ENCODE assay signal across 20 cellular contexts in genomic region chr11:12524865-12525264, GRCh38.
DNase-seq lines count a peak whose midpoint lies in the region; ATAC-seq, FAIRE-seq and TF ChIP-seq lines count a peak whose summit lies in the region.
"Had no signal": no experiment of that assay in that cellular context is flagged by ENCODE, and none has a peak within 500 bp of the region (broad histone marks: within the 10 kb centered on the region; RNA-seq: fewer than 3 reads in every experiment).

No MANE protein-coding gene starts in this region.

- no peak for TF ChIP-seq POLR2A in H1 (IDR thresholded peaks at IDR 0.05; ENCODE audit: control extremely low read depth in 1 of 2, low read depth in 2 of 2, low read length in 2 of 2)

- TF ChIP-seq CTCF in H1 (IDR thresholded peaks at IDR 0.05; ENCODE audit: control extremely low read depth in 1 of 3, insufficient read depth in 1 of 3, low read depth in 1 of 3, low read length in 3 of 3) (no peak), mucosa of descending colon (IDR thresholded peaks at IDR 0.05) (no peak), smooth muscle cell (IDR thresholded peaks at IDR 0.05; ENCODE audit: borderline replicate concordance, insufficient read depth, poor library complexity, severe bottlenecking) (no peak), osteoblast (IDR thresholded peaks at IDR 0.05; ENCODE audit: extremely low read depth, low read depth, low read length) (no peak)

- no peak overlapping the region for H3K14ac ChIP-seq in H1 (ENCODE audit: insufficient read length)

- H3K27me3 ChIP-seq in H1 (replicated peaks in 1 of 4; ENCODE audit: control insufficient read depth in 3 of 4, extremely low read depth in 1 of 4, insufficient read depth in 3 of 4, low read length in 3 of 4) (no peaks in the 10 kb centered on the region), smooth muscle cell (ENCODE audit: low read depth) (no peaks in the 10 kb centered on the region), osteoblast (ENCODE audit: insufficient read depth, low read length) (no peaks in the 10 kb centered on the region)

- ATAC-seq in left cardiac atrium (peak in 1 of 2 donors; percentile 60), mucosa of descending colon (peak; percentile 21), GM21515 (IDR thresholded peaks at IDR 0.05; ENCODE audit: unreplicated experiment) (no peak)

- H3K27ac ChIP-seq in H1 (ENCODE audit: low read depth, low read length): no peak overlapping the region
- peak overlapping the region; percentile 2 for H3K27ac ChIP-seq in smooth muscle cell (ENCODE audit: low read depth)
- no peak overlapping the region for H3K27ac ChIP-seq in osteoblast (ENCODE audit: low read depth, low read length)
- H3K27ac ChIP-seq: HL-60, RWPE1 had no signal

- H3K56ac ChIP-seq in H1 (replicated peaks; ENCODE audit: insufficient read length, low read depth, low read length): no peak overlapping the region

- no peak overlapping the region for H3K18ac ChIP-seq in H1 (ENCODE audit: extremely low read depth, low read length)

- no peak for TF ChIP-seq RAD21 in H1 (IDR thresholded peaks at IDR 0.05 in 1 of 2, conservative IDR thresholded peaks at IDR 0.05 in 1 of 2; ENCODE audit: low read depth in 2 of 2, low read length in 2 of 2)

- H3K36me3 ChIP-seq in H1 (ENCODE audit: control insufficient read depth in 2 of 4, insufficient read depth in 4 of 4, low read length in 3 of 4): no peaks in the 10 kb centered on the region
- no peaks in the 10 kb centered on the region for H3K36me3 ChIP-seq in mucosa of descending colon (ENCODE audit: low read depth)
- peaks cover 11% of the 10 kb centered on the region for H3K36me3 ChIP-seq in smooth muscle cell (ENCODE audit: low read depth)
- peaks cover 33% of the 10 kb centered on the region for H3K36me3 ChIP-seq in osteoblast (ENCODE audit: insufficient read depth, low read length)
- H3K36me3 ChIP-seq: HAP-1 had no signal

- DNase-seq in H1 (ENCODE audit: low read depth in 1 of 2, low spot score in 2 of 2) (no peak), left cardiac atrium (peak; percentile 34), mucosa of descending colon (no peak), smooth muscle cell (lab: John Stamatoyannopoulos, UW; ENCODE audit: unreplicated experiment) (no peak), KBM-7 (no peak), osteoblast (ENCODE audit: insufficient read length, low spot score, missing footprints) (no peak)
- DNase-seq: ACHN, AML-193, COR-L47, DMS153, EL, NCI-H1417 treated with DMSO at 0.1 percent for 48 hours, NCI-H1930, NCI-H2171, NCI-H774 had no signal

- CTCF ChIA-PET in H1 (lab: Charles Lee; ENCODE audit: partially characterized antibody): interaction anchor here (2.2 kb wide), 1 partner anchor 8 kb away, joined by 6 read pairs; no protein-coding TSS in a partner anchor

- no peaks in the 10 kb centered on the region for H4K20me1 ChIP-seq in H1 (replicated peaks in 1 of 2; ENCODE audit: control insufficient read depth in 1 of 2, insufficient read depth in 2 of 2, low read length in 2 of 2)
- H4K20me1 ChIP-seq in smooth muscle cell (ENCODE audit: low read depth): no peaks in the 10 kb centered on the region
- H4K20me1 ChIP-seq in osteoblast (ENCODE audit: insufficient read depth, low read length): no peaks in the 10 kb centered on the region

- H3K79me1 ChIP-seq in H1 (ENCODE audit: low read depth, low read length): no peaks in the 10 kb centered on the region

- FAIRE-seq in H1 (lab: Jason Lieb, UNC): no peak
- FAIRE-seq: HTR-8/SVneo had no signal

- no peak for TF ChIP-seq EP300 in H1 (IDR thresholded peaks at IDR 0.05; ENCODE audit: borderline replicate concordance in 1 of 2, low read depth in 2 of 2, low read length in 2 of 2)

- no peak overlapping the region for H3K4me3 ChIP-seq in H1 (ENCODE audit: extremely low read depth in 1 of 4, insufficient read depth in 2 of 4, low read depth in 3 of 4, low read length in 4 of 4)
- H3K4me3 ChIP-seq in mucosa of descending colon: no peak overlapping the region
- H3K4me3 ChIP-seq in smooth muscle cell: no peak overlapping the region
- H3K4me3 ChIP-seq in osteoblast (ENCODE audit: insufficient read depth, low read length): no peak overlapping the region
- H3K4me3 ChIP-seq: HAP-1 had no signal

- no peak overlapping the region for H2BK120ac ChIP-seq in H1 (replicated peaks; ENCODE audit: low read depth, low read length)

- POLR2A ChIA-PET in H1 (lab: Charles Lee; ENCODE audit: partially characterized antibody): no interaction called here

- 77% methylated on average over 5 of the region's 5 CpGs; no CpG with 5 or more reads in 1 of the 2 experiments for WGBS in H1 (ENCODE audit: extremely low coverage in 1 of 2, insufficient coverage in 1 of 2, insufficient read length in 1 of 2, insufficient replicate concordance in 2 of 2, low coverage in 1 of 2, low lambda C conversion rate in 2 of 2, missing lambda C conversion rate in 1 of 2), 2 experiments
- 99% methylated on average over 5 of the region's 5 CpGs for WGBS in smooth muscle cell (ENCODE audit: low lambda C conversion rate)

- no peak overlapping the region for H2BK5ac ChIP-seq in H1 (ENCODE audit: low read depth, low read length)

- H4K8ac ChIP-seq in H1 (ENCODE audit: extremely low read depth, insufficient read depth, low read length): no peak overlapping the region

- H2BK20ac ChIP-seq in H1 (ENCODE audit: low read length): no peak overlapping the region

- H4K91ac ChIP-seq in H1 (replicated peaks; ENCODE audit: insufficient read length, low read length): no peak overlapping the region

- H3F3A ChIP-seq in smooth muscle cell (ENCODE audit: low read depth): peaks cover 42% of the 10 kb centered on the region

- H2AK5ac ChIP-seq in H1 (ENCODE audit: low read depth, low read length): no peak overlapping the region

- no peaks in the 10 kb centered on the region for H3K23me2 ChIP-seq in H1 (ENCODE audit: low read depth, low read length)

- H3K4me2 ChIP-seq in H1 (ENCODE audit: insufficient read depth in 1 of 2, low read depth in 2 of 2, low read length in 2 of 2) (no peak overlapping the region), smooth muscle cell (no peak overlapping the region), osteoblast (ENCODE audit: insufficient read depth, low read length) (no peak overlapping the region)

- H3K23ac ChIP-seq in H1 (ENCODE audit: insufficient read length): no peak overlapping the region

- H4K5ac ChIP-seq in H1 (ENCODE audit: insufficient read length, low read depth, low read length): no peak overlapping the region

- H3K4me1 ChIP-seq in H1 (replicated peaks in 1 of 4; ENCODE audit: control insufficient read depth in 3 of 4, insufficient read depth in 4 of 4, low read length in 3 of 4): no peaks in the 10 kb centered on the region
- H3K4me1 ChIP-seq in mucosa of descending colon (ENCODE audit: low read depth): no peaks in the 10 kb centered on the region
- H3K4me1 ChIP-seq in smooth muscle cell (ENCODE audit: low read depth): peaks cover 12% of the 10 kb centered on the region
- peaks cover 27% of the 10 kb centered on the region for H3K4me1 ChIP-seq in osteoblast (ENCODE audit: insufficient read depth, low read length)
- H3K4me1 ChIP-seq: HAP-1 had no signal

- no peak overlapping the region for H2AFZ ChIP-seq in H1 (ENCODE audit: low read length)
- no peak overlapping the region for H2AFZ ChIP-seq in smooth muscle cell (ENCODE audit: low read depth)
- H2AFZ ChIP-seq in osteoblast (ENCODE audit: low read length): no peak overlapping the region

- H3K79me2 ChIP-seq in H1 (ENCODE audit: control insufficient read depth in 1 of 2, insufficient read depth in 2 of 2, low read length in 2 of 2) (no peaks in the 10 kb centered on the region), smooth muscle cell (ENCODE audit: low read depth) (no peaks in the 10 kb centered on the region), osteoblast (ENCODE audit: insufficient read depth, low read length) (no peaks in the 10 kb centered on the region)

- H2BK12ac ChIP-seq in H1 (ENCODE audit: low read depth, low read length): no peak overlapping the region

- H3K9ac ChIP-seq in H1 (replicated peaks in 1 of 4; ENCODE audit: extremely low read depth in 1 of 4, low read depth in 3 of 4, low read length in 3 of 4) (no peak overlapping the region), smooth muscle cell (ENCODE audit: low read depth) (no peak overlapping the region)

- in situ Hi-C loops in KBM-7 (cut with MboI; ENCODE audit: low pct_unique_long_range_greater_than_20kb, low sequenced_read_pairs): no loop called here

- H3K4ac ChIP-seq in H1 (replicated peaks; ENCODE audit: insufficient read length, low read depth, low read length): no peak overlapping the region

- H3K9me3 ChIP-seq in H1 (ENCODE audit: insufficient read depth in 2 of 2, low read depth in 1 of 2, low read length in 1 of 2): no peaks in the 10 kb centered on the region
- H3K9me3 ChIP-seq in mucosa of descending colon: no peaks in the 10 kb centered on the region
- no peaks in the 10 kb centered on the region for H3K9me3 ChIP-seq in smooth muscle cell (replicated peaks; ENCODE audit: low read depth)
- no peaks in the 10 kb centered on the region for H3K9me3 ChIP-seq in osteoblast (ENCODE audit: low read depth, low read length)
- H3K9me3 ChIP-seq: HAP-1 had no signal

- H2BK15ac ChIP-seq in H1 (ENCODE audit: low read length): 0 out of 2 replicates have a peak overlapping the region, but pooled peaks have one; percentile 76

- intact Hi-C loops in left cardiac atrium (cut with DNase I): no loop called here
- intact Hi-C loops in mucosa of descending colon (cut with DNase I, micrococcal nuclease): no loop called here

TF ChIP-seq in H1, 55 proteins besides CTCF, POLR2A, EP300 and RAD21:
- TF ChIP-seq NANOG (IDR thresholded peaks at IDR 0.05; ENCODE audit: insufficient read depth, low read depth, low read length, poor library complexity, severe bottlenecking): no peak
